ENCODE assay signal across 8 cellular contexts in genomic region chr16:2683041-2683440, GRCh38. TPM values are rescaled to one million over a fixed set of nuclear protein-coding genes. Genes with fewer than 3 reads are reported as not detected.
A peak's percentile ranks its signal among the peaks of the same experiment; 100 is the strongest.
DNase-seq lines count a peak whose midpoint lies in the region; ATAC-seq and TF ChIP-seq lines count a peak whose summit lies in the region.
"Not testable (repeated sequence)": the region's sequence is repeated elsewhere in the genome, so short reads cannot be mapped to it uniquely, and the experiment has no call there.

No MANE protein-coding gene starts in this region.

- H3K36me3 ChIP-seq in Panc1 (ENCODE audit: control insufficient read depth, insufficient read depth, low read length); colonic mucosa; cardiac muscle cell; mesenchymal stem cell (ENCODE audit: control insufficient read depth in 1 of 2, insufficient read depth in 2 of 2, low read depth in 1 of 2, low read length in 2 of 2); vagina: not testable (repeated sequence)

- not testable (repeated sequence) for H3K27me3 ChIP-seq in Panc1 (ENCODE audit: control insufficient read depth, insufficient read depth, low read length); colonic mucosa; cardiac muscle cell; mesenchymal stem cell (ENCODE audit: control insufficient read depth in 1 of 2, insufficient read depth in 1 of 2, low read length in 2 of 2); vagina

- peak overlapping the region; percentile 93 for H3K27ac ChIP-seq in Panc1 (ENCODE audit: low read length)
- H3K27ac ChIP-seq in colonic mucosa, result peak overlapping the region; percentile 88
- peak overlapping the region; percentile 84 for H3K27ac ChIP-seq in cardiac muscle cell
- peak overlapping the region; percentile 41 for H3K27ac ChIP-seq in mesenchymal stem cell (ENCODE audit: low read length, poor library complexity, severe bottlenecking)
- peak overlapping the region; percentile 57 for H3K27ac ChIP-seq in vagina

- not testable (repeated sequence) for H3K79me1 ChIP-seq in mesenchymal stem cell (replicated peaks; ENCODE audit: low read length, poor library complexity, severe bottlenecking)

- WGBS in mesenchymal stem cell, result 0% methylated on average over 3 of the region's 13 CpGs

- ATAC-seq in Panc1, result peak; percentile 1; the same call in 1 of the 2 replicates

- not testable (repeated sequence) for H3K36me3 Mint-ChIP-seq in activated T-helper 1 cell treated with anti-CD3 and anti-CD28 coated beads, Interleukin-12 subunit alpha, Interleukin-12 subunit beta, Interleukin-2, Interleukin-4 antibody, amounts not matched to agents 30 ng/mL and 10 ng/mL and 1 ng/mL, durations not matched to agents 14 hours and 24 hours and 36 hours (ENCODE audit: low read depth)

- peak overlapping the region; percentile 90 for H3K4me2 ChIP-seq in mesenchymal stem cell (ENCODE audit: low read length, poor library complexity, severe bottlenecking)

- H4K8ac ChIP-seq in mesenchymal stem cell (ENCODE audit: low read length), result peak overlapping the region; percentile 14

- H3K18ac ChIP-seq in mesenchymal stem cell (ENCODE audit: low read depth in 1 of 2, low read length in 2 of 2), result peak overlapping the region in 1 of 2 experiments; percentile 84

- not testable (repeated sequence) for TF ChIP-seq CTCF in GM12875 (IDR thresholded peaks at IDR 0.05; ENCODE audit: borderline replicate concordance, insufficient read depth, low read depth, low read length); Panc1 (IDR thresholded peaks at IDR 0.05); colonic mucosa (IDR thresholded peaks at IDR 0.05); cardiac muscle cell (IDR thresholded peaks at IDR 0.05; ENCODE audit: low read depth, low read length); retinal pigment epithelial cell (conservative IDR thresholded peaks at IDR 0.05; ENCODE audit: low read depth, low read length); vagina (IDR thresholded peaks at IDR 0.05)

- peak overlapping the region in 1 of 2 experiments; percentile 42 for H2BK12ac ChIP-seq in mesenchymal stem cell (ENCODE audit: low read length in 2 of 2)

- POLR2A ChIA-PET in Panc1 (lab: Charles Lee), result not testable (repeated sequence)

- H4K91ac ChIP-seq in mesenchymal stem cell (ENCODE audit: low read length), result peak overlapping the region; percentile 14

- H3K4me1 ChIP-seq in Panc1 (ENCODE audit: control insufficient read depth, insufficient read depth, low read length) (peaks cover 12% of the 10 kb centered on the region), mesenchymal stem cell (ENCODE audit: control insufficient read depth, insufficient read depth, low read depth, low read length) (peaks cover 10% of the 10 kb centered on the region), vagina (peaks cover 21% of the 10 kb centered on the region)
- not testable (repeated sequence) for H3K4me1 ChIP-seq in colonic mucosa; cardiac muscle cell (ENCODE audit: low read depth)

- H3K9me3 ChIP-seq in Panc1 (ENCODE audit: control insufficient read depth, insufficient read depth, low read depth, low read length); colonic mucosa; cardiac muscle cell (ENCODE audit: low read depth); mesenchymal stem cell (ENCODE audit: control insufficient read depth, low read length); vagina: not testable (repeated sequence)

- H3K4ac ChIP-seq in mesenchymal stem cell (ENCODE audit: low read depth in 1 of 2, low read length in 2 of 2), result peak overlapping the region in 1 of 2 experiments; percentile 81

- H3K23ac ChIP-seq in mesenchymal stem cell (ENCODE audit: low read length in 2 of 2), result peak overlapping the region in 1 of 2 experiments; percentile 34

- H3K27ac Mint-ChIP-seq in activated T-helper 1 cell treated with anti-CD3 and anti-CD28 coated beads, Interleukin-12 subunit alpha, Interleukin-12 subunit beta, Interleukin-2, Interleukin-4 antibody, amounts not matched to agents 30 ng/mL and 10 ng/mL and 1 ng/mL, durations not matched to agents 14 hours and 24 hours and 36 hours, result peak overlapping the region; percentile 82

- H2BK120ac ChIP-seq in mesenchymal stem cell (ENCODE audit: low read depth, low read length), result not testable (repeated sequence)

- CTCF ChIA-PET in Panc1 (lab: Charles Lee), result not testable (repeated sequence)

- peak overlapping the region in 1 of 2 experiments; percentile 61 for H3K14ac ChIP-seq in mesenchymal stem cell (ENCODE audit: low read length in 2 of 2)

- peaks cover 19% of the 10 kb centered on the region for H3K4me1 Mint-ChIP-seq in activated T-helper 1 cell treated with anti-CD3 and anti-CD28 coated beads, Interleukin-12 subunit alpha, Interleukin-12 subunit beta, Interleukin-2, Interleukin-4 antibody, amounts not matched to agents 30 ng/mL and 10 ng/mL and 1 ng/mL, durations not matched to agents 14 hours and 24 hours and 36 hours (ENCODE audit: low read depth)

- not testable (repeated sequence) for H3K9me3 Mint-ChIP-seq in activated T-helper 1 cell treated with anti-CD3 and anti-CD28 coated beads, Interleukin-12 subunit alpha, Interleukin-12 subunit beta, Interleukin-2, Interleukin-4 antibody, amounts not matched to agents 30 ng/mL and 10 ng/mL and 1 ng/mL, durations not matched to agents 14 hours and 24 hours and 36 hours

- in situ Hi-C loops in Panc1 (cut with HindIII; ENCODE audit: low pct_unique_long_range_greater_than_20kb, low sequenced_read_pairs), result not testable (repeated sequence)

- H2BK15ac ChIP-seq in mesenchymal stem cell (ENCODE audit: low read depth, poor library complexity, severe bottlenecking), result not testable (repeated sequence)

- not testable (repeated sequence) for TF ChIP-seq POLR2A in vagina (IDR thresholded peaks at IDR 0.05)

- intact Hi-C loops in Panc1 (cut with micrococcal nuclease; ENCODE audit: unreplicated experiment); colonic mucosa (cut with DNase I); vagina (cut with DNase I): not testable (repeated sequence)
- intact Hi-C loops in activated T-helper 1 cell treated with anti-CD3 and anti-CD28 coated beads, Interleukin-12 subunit alpha, Interleukin-12 subunit beta, Interleukin-2, Interleukin-4 antibody, amounts not matched to agents 30 ng/mL and 10 ng/mL and 1 ng/mL, durations not matched to agents 14 hours and 24 hours and 36 hours (cut with micrococcal nuclease), result loop anchor here (2.0 to 10.0 kb wide), 3 partner anchors 94 to 1068 kb away; partner anchors contain the start of genes CRAMP1, ELOB and IFT140

- H3K9ac ChIP-seq in colonic mucosa (ENCODE audit: low read depth in 2 of 2, low read length in 2 of 2) (peak overlapping the region; percentile 92 to 97), mesenchymal stem cell (ENCODE audit: low read length) (peak overlapping the region; percentile 99)

- H2BK5ac ChIP-seq in mesenchymal stem cell (ENCODE audit: low read depth, low read length, poor library complexity, severe bottlenecking), result not testable (repeated sequence)

- not testable (repeated sequence) for BruUV-seq in Panc1 (replicated peaks; lab: Mats Ljungman, UMichigan)

- not testable (repeated sequence) for DNase-seq in Panc1 (ENCODE audit: low read depth, low spot score); activated T-helper 1 cell treated with anti-CD3 and anti-CD28 coated beads, Interleukin-12 subunit alpha, Interleukin-12 subunit beta, Interleukin-2, Interleukin-4 antibody, amounts not matched to agents 30 ng/mL and 10 ng/mL and 1 ng/mL, durations not matched to agents 14 hours and 24 hours and 36 hours (ENCODE audit: low spot score); colonic mucosa; mesenchymal stem cell; retinal pigment epithelial cell (ENCODE audit: low read depth); vagina (ENCODE audit: extremely low spot score in 2 of 2)
- DNase-seq in cardiac muscle cell (ENCODE audit: low read depth in 1 of 2, low spot score in 1 of 2), result peak in 1 of 2 donors; percentile 19

- H3K4me3 ChIP-seq in GM12875 (ENCODE audit: low read depth, low read length), result peak overlapping the region; percentile 87
- peak overlapping the region; percentile 72 to 98 for H3K4me3 ChIP-seq in Panc1 (ENCODE audit: low read depth in 2 of 2, low read length in 2 of 2)
- peak overlapping the region; percentile 100 for H3K4me3 ChIP-seq in colonic mucosa
- peak overlapping the region; percentile 73 for H3K4me3 ChIP-seq in cardiac muscle cell
- H3K4me3 ChIP-seq in mesenchymal stem cell (ENCODE audit: insufficient read depth in 1 of 2, low read depth in 1 of 2, low read length in 2 of 2), result peak overlapping the region; percentile 85 to 99
- H3K4me3 ChIP-seq in retinal pigment epithelial cell (ENCODE audit: low read length), result peak overlapping the region; percentile 96
- peak overlapping the region; percentile 70 to 75 for H3K4me3 ChIP-seq in vagina

- not testable (repeated sequence) for H2AFZ ChIP-seq in mesenchymal stem cell (ENCODE audit: low read depth, low read length)

- not testable (repeated sequence) for H2AK5ac ChIP-seq in mesenchymal stem cell (ENCODE audit: low read length, severe bottlenecking)

- peak overlapping the region; percentile 99 for H3K4me3 Mint-ChIP-seq in activated T-helper 1 cell treated with anti-CD3 and anti-CD28 coated beads, Interleukin-12 subunit alpha, Interleukin-12 subunit beta, Interleukin-2, Interleukin-4 antibody, amounts not matched to agents 30 ng/mL and 10 ng/mL and 1 ng/mL, durations not matched to agents 14 hours and 24 hours and 36 hours

- H3K27me3 Mint-ChIP-seq in activated T-helper 1 cell treated with anti-CD3 and anti-CD28 coated beads, Interleukin-12 subunit alpha, Interleukin-12 subunit beta, Interleukin-2, Interleukin-4 antibody, amounts not matched to agents 30 ng/mL and 10 ng/mL and 1 ng/mL, durations not matched to agents 14 hours and 24 hours and 36 hours (ENCODE audit: insufficient read depth), result not testable (repeated sequence)

RNA-seq across cellular contexts. Expression of gene KCTD5, which starts 0.7 kb away (rescaled TPM):
- total RNA-seq in Panc1 (2021; ENCODE audit: unreplicated experiment) (61.1 TPM), colonic mucosa (10 to 100 TPM; 45.2 to 88.3 TPM), cardiac muscle cell (32.9 and 67.2 TPM in 2 replicates), vagina (19.4 TPM)
- 70.8 TPM for polyA plus RNA-seq in Panc1 (2012; ENCODE audit: insufficient read length)
- total RNA-seq in activated T-helper 1 cell treated with anti-CD3 and anti-CD28 coated beads, Interleukin-12 subunit alpha, Interleukin-12 subunit beta, Interleukin-2, Interleukin-4 antibody, amounts not matched to agents 30 ng/mL and 10 ng/mL and 1 ng/mL, durations not matched to agents 14 hours and 24 hours and 36 hours, result 63.9 and 69.6 TPM in 2 replicates
- 32.6 and 35.0 TPM in 2 replicates for polyA plus RNA-seq in cardiac muscle cell
- polyA plus RNA-seq in mesenchymal stem cell (2013, experiment 1 of 2), result 29.8 TPM
- polyA plus RNA-seq in mesenchymal stem cell (2013, experiment 2 of 2), result 29.1 TPM

RNA-seq across cellular contexts. Expression of gene PRSS27, which starts 37.0 kb away (rescaled TPM):
- total RNA-seq in Panc1 (2021; ENCODE audit: unreplicated experiment) (3.3 TPM), colonic mucosa (under 1 TPM; 0.15 to 0.56 TPM), cardiac muscle cell (13.0 and 17.0 TPM in 2 replicates), vagina (61.6 TPM)
- polyA plus RNA-seq in Panc1 (2012; ENCODE audit: insufficient read length), result 7.8 TPM
- 1.7 and 1.8 TPM in 2 replicates for total RNA-seq in activated T-helper 1 cell treated with anti-CD3 and anti-CD28 coated beads, Interleukin-12 subunit alpha, Interleukin-12 subunit beta, Interleukin-2, Interleukin-4 antibody, amounts not matched to agents 30 ng/mL and 10 ng/mL and 1 ng/mL, durations not matched to agents 14 hours and 24 hours and 36 hours
- 12.1 and 14.5 TPM in 2 replicates for polyA plus RNA-seq in cardiac muscle cell
- polyA plus RNA-seq in mesenchymal stem cell (2013, experiment 1 of 2), result 0.52 TPM
- 0.68 TPM for polyA plus RNA-seq in mesenchymal stem cell (2013, experiment 2 of 2)

Comparison
In these comparisons a context has a peak if more than half of its experiments do, and no peak if none do; other contexts are left out.
1. H3K27ac ChIP-seq: peak in every context shown above with its lines; median percentile 93 in Panc1; 88 in colonic mucosa; 84 in cardiac muscle cell; 57 in vagina; 41 in mesenchymal stem cell.